Comparison of ENCODE assay signal across 21 cellular contexts in the genomic region with DNA sequence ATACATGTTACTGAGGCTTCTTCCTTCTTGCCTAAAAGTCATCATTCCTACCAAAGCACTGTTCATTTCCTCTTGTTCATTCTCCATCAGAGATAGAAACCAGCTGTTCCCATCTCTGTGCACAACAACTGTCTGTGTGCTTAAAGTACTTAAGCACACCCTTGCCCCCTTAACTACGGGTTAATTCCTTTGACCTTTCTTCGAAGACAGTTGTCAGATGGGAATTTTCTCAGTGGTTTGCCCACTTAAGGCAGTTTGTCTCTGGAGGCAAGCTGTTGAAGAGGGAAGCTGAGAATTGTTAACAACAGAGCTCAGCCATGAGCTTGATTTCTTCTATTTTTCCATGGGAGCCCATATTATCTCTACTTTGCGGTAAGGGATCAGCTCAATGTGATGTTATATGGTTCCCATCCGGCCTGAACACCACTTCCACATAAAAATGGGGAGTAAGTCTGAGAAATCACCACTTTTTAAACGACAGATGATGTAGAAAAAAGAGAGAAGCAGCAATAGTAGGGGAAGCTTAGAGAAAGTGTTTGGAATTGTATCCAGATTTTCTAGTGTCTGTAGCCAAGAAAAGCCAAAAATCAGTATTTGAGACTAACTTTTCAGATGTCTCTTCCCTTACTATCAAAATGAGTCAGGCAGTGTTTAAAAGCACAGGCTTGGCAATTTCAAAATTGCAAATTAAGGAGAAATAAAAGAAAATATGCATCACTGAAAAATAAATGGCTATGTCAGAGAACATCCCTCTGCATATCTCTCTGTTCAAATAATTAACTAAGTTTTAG.
DNase-seq lines count a peak whose midpoint lies in the region; ATAC-seq and TF ChIP-seq lines count a peak whose summit lies in the region.
"Had no signal": no experiment of that assay in that cellular context is flagged by ENCODE, and none has a peak within 500 bp of the region (broad histone marks: within the 10 kb centered on the region; RNA-seq: fewer than 3 reads in every experiment).

No MANE protein-coding gene starts in this region.

- CTCF ChIA-PET in Caco-2 (lab: Charles Lee) = no interaction called here

- H3K4me3 ChIP-seq in fibroblast of lung (replicated peaks in 1 of 4; ENCODE audit: control extremely low read depth in 1 of 4, insufficient read depth in 1 of 4, low read depth in 3 of 4, low read length in 4 of 4) (no peak overlapping the region), uterus (no peak overlapping the region), Caco-2 (ENCODE audit: low read depth, low read length) (no peak overlapping the region)
- H3K4me3 ChIP-seq: BLaER1, breast epithelium, hepatocyte, upper lobe of left lung had no signal

- H3K79me2 ChIP-seq in fibroblast of lung (ENCODE audit: control insufficient read depth, insufficient read depth, low read length) = no peaks in the 10 kb centered on the region
- H3K79me2 ChIP-seq: hepatocyte had no signal

- TF ChIP-seq CTCF in fibroblast of lung (conservative IDR thresholded peaks at IDR 0.05 in 1 of 2, IDR thresholded peaks at IDR 0.05 in 1 of 2; ENCODE audit: low read depth in 1 of 2, low read length in 2 of 2) (no peak), mesothelial cell of epicardium (IDR thresholded peaks at IDR 0.05; ENCODE audit: unreplicated experiment) (no peak), uterus (IDR thresholded peaks at IDR 0.05) (no peak), Caco-2 (IDR thresholded peaks at IDR 0.05; ENCODE audit: insufficient read depth in 1 of 2, low read depth in 1 of 2, low read length in 1 of 2, severe bottlenecking in 1 of 2, unreplicated experiment in 1 of 2) (no peak), chondrocyte (IDR thresholded peaks at IDR 0.05) (no peak)

- H3K9me3 Mint-ChIP-seq in mesothelial cell of epicardium = no peaks in the 10 kb centered on the region
- H3K9me3 Mint-ChIP-seq in Caco-2 (ENCODE audit: unreplicated experiment) = no peaks in the 10 kb centered on the region
- H3K9me3 Mint-ChIP-seq in chondrocyte (ENCODE audit: low read depth) = no peaks in the 10 kb centered on the region
- H3K9me3 Mint-ChIP-seq: stimulated activated naive CD8-positive, alpha-beta T cell treated with anti-CD3 and anti-CD28 coated beads, Interleukin-15, Interleukin-2, amounts not matched to agents 100 ng/mL and 50 ng/mL, for 24 hours had no signal

- intact Hi-C loops in Right ventricle myocardium inferior (cut with DNase I) = no loop called here
- intact Hi-C loops in cardiac septum (cut with DNase I) = loop anchor here (1.0 kb wide), 1 partner anchor 14 kb away; no protein-coding TSS in a partner anchor
- intact Hi-C loops in uterus (cut with DNase I; ENCODE audit: low total_unique reads) = no loop called here
- intact Hi-C loops in Caco-2 (cut with micrococcal nuclease; ENCODE audit: unreplicated experiment) = no loop called here

- H3K4me1 Mint-ChIP-seq in mesothelial cell of epicardium = peaks cover 61% of the 10 kb centered on the region
- H3K4me1 Mint-ChIP-seq in Caco-2 (ENCODE audit: low read depth, unreplicated experiment) = no peaks in the 10 kb centered on the region
- H3K4me1 Mint-ChIP-seq in chondrocyte (ENCODE audit: low read depth) = peaks cover 4% of the 10 kb centered on the region

- DNase-seq in Right ventricle myocardium inferior (ENCODE audit: missing footprints) (no peak), cardiac septum (ENCODE audit: low spot score) (no peak), fibroblast of lung (ENCODE audit: low read depth in 2 of 2) (peak in 1 of 2 donors; percentile 69), mesothelial cell of epicardium (ENCODE audit: low spot score in 2 of 2, unreplicated experiment in 2 of 2) (no peak), uterus (no peak), Caco-2 (no peak), chondrocyte (ENCODE audit: low spot score) (no peak), DMS79 treated with DMSO at 0.1 percent for 48 hours (lab: John Stamatoyannopoulos, UW) (no peak)
- DNase-seq: activated CD8-positive, alpha-beta T cell treated with anti-CD3 and anti-CD28 coated beads, Interleukin-2, amount 10 ng/mL, durations not matched to agents 7 days and 5 days; activated T-cell treated with anti-CD3 and anti-CD28 coated beads, Interleukin-2, amount 50 U/mL, for 48 hours; NCI-H2081; RPMI8226; T-helper 1 cell; upper lobe of left lung; WERI-Rb-1 had no signal

- peak overlapping the region; percentile 2 for H2AFZ ChIP-seq in fibroblast of lung (ENCODE audit: low read length)
- H2AFZ ChIP-seq: hepatocyte had no signal

- TF ChIP-seq POLR2A in uterus (IDR thresholded peaks at IDR 0.05) = no peak

- H3K27me3 ChIP-seq in fibroblast of lung (ENCODE audit: control insufficient read depth, insufficient read depth, low read length) (no peaks in the 10 kb centered on the region), uterus (no peaks in the 10 kb centered on the region), Caco-2 (replicated peaks; ENCODE audit: control insufficient read depth, insufficient read depth, low read length) (no peaks in the 10 kb centered on the region)
- H3K27me3 ChIP-seq: BLaER1, breast epithelium, hepatocyte, upper lobe of left lung had no signal

- H3K9me3 ChIP-seq in fibroblast of lung (ENCODE audit: control insufficient read depth, insufficient read depth, low read depth, low read length) (no peaks in the 10 kb centered on the region), uterus (no peaks in the 10 kb centered on the region), Caco-2 (no peaks in the 10 kb centered on the region)
- H3K9me3 ChIP-seq: BLaER1, breast epithelium, upper lobe of left lung had no signal

- no TSS peak for BruUV-seq in Caco-2 (replicated peaks; lab: Mats Ljungman, UMichigan)

- H3K4me3 Mint-ChIP-seq in mesothelial cell of epicardium (no peak overlapping the region), Caco-2 (ENCODE audit: unreplicated experiment) (no peak overlapping the region), chondrocyte (ENCODE audit: unreplicated experiment) (no peak overlapping the region)
- H3K4me3 Mint-ChIP-seq: activated CD8-positive, alpha-beta T cell treated with anti-CD3 and anti-CD28 coated beads, Interleukin-2, amount 10 ng/mL, durations not matched to agents 7 days and 5 days; activated naive CD8-positive, alpha-beta T cell; stimulated activated naive CD8-positive, alpha-beta T cell treated with anti-CD3 and anti-CD28 coated beads, Interleukin-15, Interleukin-2, amounts not matched to agents 100 ng/mL and 50 ng/mL, for 24 hours had no signal

- no peaks in the 10 kb centered on the region for H3K27me3 Mint-ChIP-seq in mesothelial cell of epicardium (ENCODE audit: low read depth)
- peaks cover 11% of the 10 kb centered on the region for H3K27me3 Mint-ChIP-seq in Caco-2 (ENCODE audit: insufficient read depth, unreplicated experiment)
- no peaks in the 10 kb centered on the region for H3K27me3 Mint-ChIP-seq in chondrocyte (ENCODE audit: low read depth)
- H3K27me3 Mint-ChIP-seq: activated naive CD8-positive, alpha-beta T cell; stimulated activated naive CD8-positive, alpha-beta T cell treated with anti-CD3 and anti-CD28 coated beads, Interleukin-15, Interleukin-2, amounts not matched to agents 100 ng/mL and 50 ng/mL, for 24 hours had no signal

- H3K27ac ChIP-seq in fibroblast of lung (ENCODE audit: insufficient read depth, low read length) = no peak overlapping the region
- peak overlapping the region; percentile 50 for H3K27ac ChIP-seq in uterus
- H3K27ac ChIP-seq: BLaER1, hepatocyte, upper lobe of left lung, WERI-Rb-1 had no signal

- POLR2A ChIA-PET in Caco-2 (lab: Charles Lee) = no interaction called here

- no peaks in the 10 kb centered on the region for H3K36me3 ChIP-seq in fibroblast of lung (ENCODE audit: control insufficient read depth, insufficient read depth, low read length)
- H3K36me3 ChIP-seq in uterus = no peaks in the 10 kb centered on the region
- no peaks in the 10 kb centered on the region for H3K36me3 ChIP-seq in Caco-2 (ENCODE audit: control insufficient read depth, insufficient read depth, low read length)
- H3K36me3 ChIP-seq: BLaER1, breast epithelium, upper lobe of left lung, WERI-Rb-1 had no signal

- peak; percentile 57 for ATAC-seq in Right ventricle myocardium inferior
- ATAC-seq: activated CD8-positive, alpha-beta T cell treated with anti-CD3 and anti-CD28 coated beads, Interleukin-2, amount 10 ng/mL, durations not matched to agents 7 days and 5 days; esophagus mucosa had no signal

- no peak overlapping the region for H3K4me2 ChIP-seq in fibroblast of lung (ENCODE audit: extremely low read depth, insufficient read depth, low read length)
- H3K4me2 ChIP-seq: BLaER1, hepatocyte had no signal

- no peaks in the 10 kb centered on the region for H3K36me3 Mint-ChIP-seq in mesothelial cell of epicardium
- no peaks in the 10 kb centered on the region for H3K36me3 Mint-ChIP-seq in Caco-2 (ENCODE audit: insufficient read depth, unreplicated experiment)
- no peaks in the 10 kb centered on the region for H3K36me3 Mint-ChIP-seq in chondrocyte (ENCODE audit: low read depth)
- H3K36me3 Mint-ChIP-seq: activated naive CD8-positive, alpha-beta T cell had no signal

- H3K4me1 ChIP-seq in fibroblast of lung (ENCODE audit: control insufficient read depth, extremely low read depth, insufficient read depth, low read length) (no peaks in the 10 kb centered on the region), uterus (peaks cover 0 to 6% of the 10 kb centered on the region in 2 donors), Caco-2 (no peaks in the 10 kb centered on the region)
- H3K4me1 ChIP-seq: BLaER1, breast epithelium, upper lobe of left lung had no signal

- no peak overlapping the region for H3K9ac ChIP-seq in fibroblast of lung (ENCODE audit: insufficient read depth, low read length)
- H3K9ac ChIP-seq: BLaER1 had no signal

- H4K20me1 ChIP-seq in fibroblast of lung (ENCODE audit: control insufficient read depth, extremely low read depth, insufficient read depth, low read length) = no peaks in the 10 kb centered on the region
- H4K20me1 ChIP-seq: BLaER1 had no signal

- H3K27ac Mint-ChIP-seq in mesothelial cell of epicardium (peak overlapping the region; percentile 83), Caco-2 (ENCODE audit: unreplicated experiment) (no peak overlapping the region), chondrocyte (ENCODE audit: unreplicated experiment) (no peak overlapping the region)
- H3K27ac Mint-ChIP-seq: activated CD8-positive, alpha-beta T cell treated with anti-CD3 and anti-CD28 coated beads, Interleukin-2, amount 10 ng/mL, durations not matched to agents 7 days and 5 days; activated naive CD8-positive, alpha-beta T cell; stimulated activated naive CD8-positive, alpha-beta T cell treated with anti-CD3 and anti-CD28 coated beads, Interleukin-15, Interleukin-2, amounts not matched to agents 100 ng/mL and 50 ng/mL, for 24 hours had no signal
